In genomic region chr4:102827674-102828496, GRCh38 we compare ENCODE assay signal across 8 cellular contexts. TPM values are rescaled to one million over a fixed set of nuclear protein-coding genes. Genes with fewer than 3 reads are reported as not detected.
DNase-seq lines count a peak whose midpoint lies in the region; ATAC-seq and TF ChIP-seq lines count a peak whose summit lies in the region.

No MANE protein-coding gene starts in this region.

- no peaks in the 10 kb centered on the region for H3K27me3 Mint-ChIP-seq in natural killer cell (ENCODE audit: low read depth in 2 of 2)

- no peak overlapping the region for H3K4me3 Mint-ChIP-seq in natural killer cell

- POLR2A ChIA-PET in RWPE1 (lab: Yijun Ruan, JAX; ENCODE audit: low non-redundant PET) = interaction anchor here (0.6 to 1.1 kb wide), 5 partner anchors 24 to 215 kb away, joined by 3 to 10 read pairs (median 3); partner anchors contain the start of gene CISD2

- H3K4me1 Mint-ChIP-seq in natural killer cell = peaks cover 37 to 43% of the 10 kb centered on the region in 2 donors

- H3K27ac Mint-ChIP-seq in natural killer cell = no peak overlapping the region

- peak overlapping the region; percentile 99 for H3K27ac ChIP-seq in RWPE1

- no peaks in the 10 kb centered on the region for H3K36me3 Mint-ChIP-seq in natural killer cell

- CTCF ChIA-PET in RWPE1 (lab: Yijun Ruan, JAX) = interaction anchor here (0.6 to 0.7 kb wide), 2 partner anchors 40 to 201 kb away, joined by 3 to 5 read pairs; no protein-coding TSS in a partner anchor

- peak; percentile 65 to 82 (median 71) for ATAC-seq in natural killer cell

- peaks cover 61% of the 10 kb centered on the region for H3K79me2 ChIP-seq in Loucy (ENCODE audit: insufficient read depth, low read length)

- H3K9ac ChIP-seq in ES-I3 (ENCODE audit: low read depth, low read length) (peak overlapping the region; percentile 93), Loucy (ENCODE audit: low read depth, low read length, poor library complexity, severe bottlenecking) (peak overlapping the region; percentile 100)

- peak; percentile 23; the same call in 1 of the 2 replicates for TF ChIP-seq CTCF in Loucy (conservative IDR thresholded peaks at IDR 0.05; ENCODE audit: low read length)
- TF ChIP-seq CTCF in RWPE1 (conservative IDR thresholded peaks at IDR 0.05; ENCODE audit: low read depth) = no peak
- TF ChIP-seq CTCF in fibroblast of the aortic adventitia (IDR thresholded peaks at IDR 0.05; ENCODE audit: insufficient read depth, low read length) = no peak
- TF ChIP-seq CTCF in natural killer cell (IDR thresholded peaks at IDR 0.05) = no peak

- DNase-seq in H7 (peak; percentile 79), RWPE1 (ENCODE audit: low spot score) (peak; percentile 89), fibroblast of the aortic adventitia (ENCODE audit: low read depth) (peak; percentile 100), natural killer cell (peak; percentile 95)
- DNase-seq in activated T-helper 9 cell treated with anti-CD3 and anti-CD28 coated beads, Interleukin-2, amount 50 U/mL, for 16 hours (ENCODE audit: low read depth) = peak; percentile 98
- DNase-seq in stimulated activated naive CD4-positive, alpha-beta T cell (lab: John Stamatoyannopoulos, UW) = peak; percentile 93 to 100 (median 100)

- peak overlapping the region; percentile 92 for H3K4me2 ChIP-seq in Loucy (ENCODE audit: low read depth, low read length, poor library complexity, severe bottlenecking)

- H2AFZ ChIP-seq in Loucy (ENCODE audit: low read length) = peak overlapping the region; percentile 85

- H3K9me3 ChIP-seq in ES-I3 (ENCODE audit: control insufficient read depth, insufficient read depth, low read length) (no peaks in the 10 kb centered on the region), Loucy (ENCODE audit: insufficient read depth, low read depth, low read length) (no peaks in the 10 kb centered on the region)

- peak overlapping the region; percentile 93 for H3K4me3 ChIP-seq in H7 (ENCODE audit: insufficient read depth, low read depth, low read length)
- H3K4me3 ChIP-seq in Loucy (ENCODE audit: low read length, poor library complexity, severe bottlenecking) = peak overlapping the region; percentile 98
- peak overlapping the region; percentile 85 for H3K4me3 ChIP-seq in fibroblast of the aortic adventitia (ENCODE audit: low read depth, low read length)

- H3K9me2 ChIP-seq in Loucy (replicated peaks; ENCODE audit: low read depth, low read length) = no peaks in the 10 kb centered on the region

- H4K20me1 ChIP-seq in Loucy (ENCODE audit: insufficient read depth, low read length, poor library complexity, severe bottlenecking) = peaks cover 38% of the 10 kb centered on the region

- H3K4me1 ChIP-seq in ES-I3 (ENCODE audit: insufficient read depth, low read length) (peaks cover 35% of the 10 kb centered on the region), Loucy (ENCODE audit: insufficient read depth, low read length, poor library complexity, severe bottlenecking) (peaks cover 33% of the 10 kb centered on the region)

- H3K36me3 ChIP-seq in ES-I3 (ENCODE audit: insufficient read depth, low read length) (no peaks in the 10 kb centered on the region), H7 (replicated peaks; ENCODE audit: control insufficient read depth, insufficient read depth, low read length) (no peaks in the 10 kb centered on the region), Loucy (ENCODE audit: insufficient read depth, low read length) (peaks cover 19% of the 10 kb centered on the region; the same call in 1 of the 2 replicates)

- no peaks in the 10 kb centered on the region for H3K27me3 ChIP-seq in H7 (ENCODE audit: control insufficient read depth, insufficient read depth, low read length)
- H3K27me3 ChIP-seq in Loucy (ENCODE audit: insufficient read depth, low read length, poor library complexity, severe bottlenecking) = peaks cover 11% of the 10 kb centered on the region

- H3K9me3 Mint-ChIP-seq in natural killer cell = no peaks in the 10 kb centered on the region

- intact Hi-C loops in natural killer cell (cut with micrococcal nuclease) = loop anchor here (1.0 to 10.0 kb wide), 9 partner anchors 40 to 481 kb away; partner anchors contain the start of genes CISD2, MANBA, NFKB1 and SLC39A8

- H3F3A ChIP-seq in Loucy (ENCODE audit: low read depth) = peaks cover 4% of the 10 kb centered on the region; the same call in 1 of the 2 replicates

RNA-seq across cellular contexts. Expression of gene UBE2D3, which starts 0.5 kb away (rescaled TPM):
- 437 and 446 TPM in 2 replicates for total RNA-seq in H7 (2014; rRNA removed; shearing (Covaris generic))
- total RNA-seq in fibroblast of the aortic adventitia (ENCODE audit: low replicate concordance) (247 and 487 TPM in 2 replicates), natural killer cell (100 to 1,000 TPM; 527 to 624 (median 529) TPM)

RNA-seq across cellular contexts. Expression of gene CISD2, which starts 40.9 kb away (rescaled TPM):
- total RNA-seq in H7 (2014; rRNA removed; shearing (Covaris generic)) = 36.8 and 41.3 TPM in 2 replicates
- 30.3 and 52.9 TPM in 2 replicates for total RNA-seq in fibroblast of the aortic adventitia (ENCODE audit: low replicate concordance)
- total RNA-seq in natural killer cell = 10 to 100 TPM; 11.2 to 13.8 (median 13.5) TPM

Comparison
In these comparisons a context has a peak if more than half of its experiments do, and no peak if none do; other contexts are left out.
1. Peak in every context shown above with its lines: DNase-seq, ATAC-seq, H3K4me3 ChIP-seq and H3K27ac ChIP-seq.